In genomic region chr18:58785870-58786269, GRCh38 we compare ENCODE assay signal across 19 cellular contexts.
DNase-seq lines count a peak whose midpoint lies in the region; ATAC-seq and TF ChIP-seq lines count a peak whose summit lies in the region.
"Had no signal": no experiment of that assay in that cellular context is flagged by ENCODE, and none has a peak within 500 bp of the region (broad histone marks: within the 10 kb centered on the region; RNA-seq: fewer than 3 reads in every experiment).

No MANE protein-coding gene starts in this region.

- peak overlapping the region; percentile 96 for H3K27ac Mint-ChIP-seq in Caco-2 (ENCODE audit: unreplicated experiment)
- peak overlapping the region in 1 of 8 donors; percentile 6 for H3K27ac Mint-ChIP-seq in CD8-positive, alpha-beta memory T cell
- no peak overlapping the region for H3K27ac Mint-ChIP-seq in T-helper 17 cell
- H3K27ac Mint-ChIP-seq: activated B cell treated with CpG ODN at 0.5 μM for 24 hours; activated CD4-positive, alpha-beta memory T cell treated with anti-CD3 and anti-CD28 coated beads for 36 hours; activated naive CD4-positive, alpha-beta T cell treated with anti-CD3 and anti-CD28 coated beads for 36 hours; activated T-cell treated with anti-CD3 and anti-CD28 coated beads, Interleukin-2, amount 50 U/mL, for 24 hours; CD4-positive, alpha-beta T cell had no signal

- POLR2A ChIA-PET in Caco-2 (lab: Charles Lee) (no interaction called here), Panc1 (lab: Charles Lee) (no interaction called here)
- POLR2A ChIA-PET in CD8-positive, alpha-beta memory T cell (lab: Charles Lee) = interaction anchor here (0.5 kb wide), 1 partner anchor 22 kb away, joined by 3 read pairs; no protein-coding TSS in a partner anchor

- TF ChIP-seq CTCF in Caco-2 (IDR thresholded peaks at IDR 0.05; ENCODE audit: insufficient read depth in 1 of 2, low read depth in 1 of 2, low read length in 1 of 2, severe bottlenecking in 1 of 2, unreplicated experiment in 1 of 2) (no peak), Panc1 (IDR thresholded peaks at IDR 0.05) (no peak), psoas muscle (IDR thresholded peaks at IDR 0.05) (no peak)

- in situ Hi-C loops in Panc1 (cut with HindIII; ENCODE audit: low pct_unique_long_range_greater_than_20kb, low sequenced_read_pairs) = no loop called here

- ATAC-seq in Panc1 = no peak
- ATAC-seq in psoas muscle = no peak
- no peak for ATAC-seq in T-helper 17 cell

- peaks cover 25% of the 10 kb centered on the region for H3K4me1 ChIP-seq in Caco-2
- peaks cover 54% of the 10 kb centered on the region for H3K4me1 ChIP-seq in Panc1 (ENCODE audit: control insufficient read depth, insufficient read depth, low read length)
- peaks cover 32% of the 10 kb centered on the region for H3K4me1 ChIP-seq in psoas muscle
- H3K4me1 ChIP-seq in CD8-positive, alpha-beta memory T cell (ENCODE audit: insufficient read depth, low read length) = no peaks in the 10 kb centered on the region

- H3K4me3 Mint-ChIP-seq in Caco-2 (ENCODE audit: unreplicated experiment) (no peak overlapping the region), T-helper 17 cell (no peak overlapping the region)
- no peak overlapping the region for H3K4me3 Mint-ChIP-seq in CD8-positive, alpha-beta memory T cell
- H3K4me3 Mint-ChIP-seq: activated B cell treated with CpG ODN at 0.5 μM for 24 hours; activated CD4-positive, alpha-beta memory T cell treated with anti-CD3 and anti-CD28 coated beads for 36 hours; activated naive CD4-positive, alpha-beta T cell treated with anti-CD3 and anti-CD28 coated beads for 36 hours; activated T-cell treated with anti-CD3 and anti-CD28 coated beads, Interleukin-2, amount 50 U/mL, for 24 hours; CD4-positive, alpha-beta T cell; endodermal cell had no signal

- peaks cover 18% of the 10 kb centered on the region for H3K36me3 Mint-ChIP-seq in Caco-2 (ENCODE audit: insufficient read depth, unreplicated experiment)
- H3K36me3 Mint-ChIP-seq in CD8-positive, alpha-beta memory T cell = peaks cover 0 to 2% (median 0%) of the 10 kb centered on the region in 3 donors
- peaks cover 2% of the 10 kb centered on the region for H3K36me3 Mint-ChIP-seq in T-helper 17 cell (ENCODE audit: low read depth)
- H3K36me3 Mint-ChIP-seq: activated CD4-positive, alpha-beta memory T cell treated with anti-CD3 and anti-CD28 coated beads for 36 hours had no signal

- H3K4me1 Mint-ChIP-seq in Caco-2 (ENCODE audit: low read depth, unreplicated experiment) (peaks cover 16% of the 10 kb centered on the region), T-helper 17 cell (peaks cover 10% of the 10 kb centered on the region)
- H3K4me1 Mint-ChIP-seq in CD8-positive, alpha-beta memory T cell = no peaks in the 10 kb centered on the region

- intact Hi-C loops in Caco-2 (cut with micrococcal nuclease; ENCODE audit: unreplicated experiment) (loop anchor here (5.0 kb wide), 1 partner anchor 76 kb away; the partner anchor contains the start of gene ZNF532), Panc1 (cut with micrococcal nuclease; ENCODE audit: unreplicated experiment) (loop anchor here (5.0 kb wide), 1 partner anchor 76 kb away; the partner anchor contains the start of gene ZNF532), psoas muscle (cut with DNase I) (loop anchor here in 1 of 2 donors (10.0 kb wide), 1 partner anchor 149 kb away; no protein-coding TSS in a partner anchor)

- CTCF ChIA-PET in Caco-2 (lab: Charles Lee) = interaction anchor here (0.6 kb wide), 1 partner anchor 712 kb away, joined by 3 read pairs; no protein-coding TSS in a partner anchor
- CTCF ChIA-PET in Panc1 (lab: Charles Lee) = no interaction called here
- CTCF ChIA-PET in CD8-positive, alpha-beta memory T cell (lab: Charles Lee) = interaction anchor here (1.3 to 1.5 kb wide), 3 partner anchors 17 to 284 kb away, joined by 3 to 4 read pairs (median 3); no protein-coding TSS in a partner anchor

- H3K27me3 ChIP-seq in Caco-2 (replicated peaks; ENCODE audit: control insufficient read depth, insufficient read depth, low read length) (no peaks in the 10 kb centered on the region), Panc1 (ENCODE audit: control insufficient read depth, insufficient read depth, low read length) (no peaks in the 10 kb centered on the region), psoas muscle (ENCODE audit: insufficient read depth in 3 of 3, low read length in 2 of 3) (no peaks in the 10 kb centered on the region)
- H3K27me3 ChIP-seq in CD8-positive, alpha-beta memory T cell (ENCODE audit: insufficient read depth, low read length, poor library complexity, severe bottlenecking) = no peaks in the 10 kb centered on the region

- H3K4me3 ChIP-seq in Caco-2 (ENCODE audit: low read depth, low read length) (no peak overlapping the region), Panc1 (ENCODE audit: low read depth in 2 of 2, low read length in 2 of 2) (no peak overlapping the region), psoas muscle (no peak overlapping the region)
- H3K4me3 ChIP-seq in CD8-positive, alpha-beta memory T cell (ENCODE audit: low read length) = no peak overlapping the region

- no peaks in the 10 kb centered on the region for H3K9me3 ChIP-seq in Caco-2
- no peaks in the 10 kb centered on the region for H3K9me3 ChIP-seq in Panc1 (ENCODE audit: control insufficient read depth, insufficient read depth, low read depth, low read length)
- no peaks in the 10 kb centered on the region for H3K9me3 ChIP-seq in psoas muscle
- no peaks in the 10 kb centered on the region for H3K9me3 ChIP-seq in CD8-positive, alpha-beta memory T cell (ENCODE audit: low read length)
- no peaks in the 10 kb centered on the region for H3K9me3 ChIP-seq in T-helper 17 cell (ENCODE audit: control insufficient read depth, low read length, poor library complexity, severe bottlenecking)

- no peaks in the 10 kb centered on the region for H3K27me3 Mint-ChIP-seq in Caco-2 (ENCODE audit: insufficient read depth, unreplicated experiment)
- peaks cover 5 to 12% of the 10 kb centered on the region in 2 donors for H3K27me3 Mint-ChIP-seq in CD8-positive, alpha-beta memory T cell
- peaks cover 36% of the 10 kb centered on the region for H3K27me3 Mint-ChIP-seq in T-helper 17 cell
- H3K27me3 Mint-ChIP-seq: activated B cell treated with CpG ODN at 0.5 μM for 24 hours, progenitor cell of endocrine pancreas had no signal

- DNase-seq in Caco-2 = no peak
- DNase-seq in Panc1 (ENCODE audit: low read depth, low spot score) = no peak
- no peak for DNase-seq in epithelial cell of prostate (ENCODE audit: low read depth, low spot score)
- no peak for DNase-seq in psoas muscle
- DNase-seq in CD8-positive, alpha-beta memory T cell = no peak
- DNase-seq in T-helper 17 cell = no peak
- no peak for DNase-seq in amygdala (lab: John Stamatoyannopoulos, UW)
- DNase-seq in GM03348 (ENCODE audit: low spot score) = no peak
- DNase-seq: activated B cell treated with CpG ODN at 0.5 μM for 24 hours; activated CD4-positive, alpha-beta memory T cell treated with anti-CD3 and anti-CD28 coated beads for 36 hours; activated naive CD4-positive, alpha-beta T cell treated with anti-CD3 and anti-CD28 coated beads for 36 hours; activated T-cell treated with anti-CD3 and anti-CD28 coated beads, Interleukin-2, amount 50 U/mL, for 24 hours; CD4-positive, alpha-beta T cell; Kasumi-1; NCI-H526; SIG-M5; stimulated activated CD4-positive, alpha-beta T cell treated with anti-CD3 and anti-CD28 coated beads, Interleukin-4, amount 100 ng/mL, for 24 hours had no signal

- BruUV-seq in Caco-2 (replicated peaks; lab: Mats Ljungman, UMichigan) = no TSS peak
- no TSS peak for BruUV-seq in Panc1 (replicated peaks; lab: Mats Ljungman, UMichigan)

- no peaks in the 10 kb centered on the region for H3K9me3 Mint-ChIP-seq in Caco-2 (ENCODE audit: unreplicated experiment)
- no peaks in the 10 kb centered on the region for H3K9me3 Mint-ChIP-seq in CD8-positive, alpha-beta memory T cell
- H3K9me3 Mint-ChIP-seq: activated B cell treated with CpG ODN at 0.5 μM for 24 hours; activated CD4-positive, alpha-beta memory T cell treated with anti-CD3 and anti-CD28 coated beads for 36 hours; activated naive CD4-positive, alpha-beta T cell treated with anti-CD3 and anti-CD28 coated beads for 36 hours; activated T-cell treated with anti-CD3 and anti-CD28 coated beads, Interleukin-2, amount 50 U/mL, for 24 hours; CD4-positive, alpha-beta T cell; endodermal cell had no signal

- H3K36me3 ChIP-seq in Caco-2 (ENCODE audit: control insufficient read depth, insufficient read depth, low read length) (no peaks in the 10 kb centered on the region), Panc1 (ENCODE audit: control insufficient read depth, insufficient read depth, low read length) (no peaks in the 10 kb centered on the region), psoas muscle (ENCODE audit: insufficient read depth in 1 of 2, low read depth in 1 of 2) (no peaks in the 10 kb centered on the region)
- no peaks in the 10 kb centered on the region for H3K36me3 ChIP-seq in CD8-positive, alpha-beta memory T cell (ENCODE audit: insufficient read depth, low read length)

- WGBS in psoas muscle, 3 donors = 36 to 43% (median 39%) methylated on average over 4 of the region's 4 CpGs

- H3K27ac ChIP-seq in Panc1 (ENCODE audit: low read length) (peak overlapping the region; percentile 96), epithelial cell of prostate (peak overlapping the region; percentile 94), psoas muscle (peak overlapping the region; percentile 42)
- H3K27ac ChIP-seq in CD8-positive, alpha-beta memory T cell (ENCODE audit: low read depth, low read length) = no peak overlapping the region
